ENCODE assay signal across 8 cellular contexts in the genomic region with DNA sequence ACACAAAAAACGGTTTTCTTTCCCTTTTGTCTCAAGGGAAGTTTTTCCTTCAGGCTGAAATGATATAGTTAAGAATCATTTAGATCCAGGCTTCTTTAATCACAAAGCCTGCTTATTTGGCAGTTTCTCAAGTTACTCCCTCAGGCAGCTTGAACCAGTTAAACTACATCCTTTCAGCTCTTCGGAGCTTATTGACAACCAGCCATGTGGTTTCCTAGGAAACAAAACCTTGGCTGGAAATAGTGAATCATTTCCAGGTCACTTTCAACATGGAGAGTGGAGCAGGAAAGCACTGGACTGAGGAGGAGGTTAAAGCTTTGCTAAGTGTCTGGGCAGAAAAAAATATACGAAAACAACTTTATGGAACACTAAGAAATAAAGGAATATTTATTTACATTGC. TPM values are rescaled to one million over a fixed set of nuclear protein-coding genes. Genes with fewer than 3 reads are reported as not detected.
DNase-seq lines count a peak whose midpoint lies in the region; ATAC-seq, FAIRE-seq and TF ChIP-seq lines count a peak whose summit lies in the region.

No MANE protein-coding gene starts in this region.

- H2AFZ ChIP-seq in endothelial cell of umbilical vein (ENCODE audit: low read depth, low read length): no peak overlapping the region

- intact Hi-C loops in endothelial cell of umbilical vein (cut with micrococcal nuclease): loop anchor here (1.0 kb wide), 5 partner anchors 23 to 461 kb away; partner anchors contain the start of genes AASDH, ARL9 and PAICS

- peak overlapping the region; percentile 58 for H3K4me3 Mint-ChIP-seq in mesothelial cell of epicardium

- no peak overlapping the region for H3K27ac ChIP-seq in SJCRH30
- H3K27ac ChIP-seq in endothelial cell of umbilical vein (ENCODE audit: insufficient read depth, low read depth, low read length): peak overlapping the region; percentile 97

- peak overlapping the region; percentile 94 for H3K9ac ChIP-seq in endothelial cell of umbilical vein (replicated peaks; ENCODE audit: extremely low read depth, insufficient read depth, low read length)

- DNase-seq in DMS53 (lab: John Stamatoyannopoulos, UW): peak; percentile 94
- peak; percentile 67 for DNase-seq in LoVo (ENCODE audit: low spot score)
- peak; percentile 55 to 82 for DNase-seq in SJCRH30
- DNase-seq in endothelial cell of umbilical vein (ENCODE audit: low read depth, low spot score): peak; percentile 99
- no peak for DNase-seq in mesothelial cell of epicardium (ENCODE audit: low spot score in 2 of 2, unreplicated experiment in 2 of 2)
- DNase-seq in urothelium cell line (ENCODE audit: low spot score): peak; percentile 57
- DNase-seq in GM10248 (ENCODE audit: extremely low spot score): no peak

- peaks cover 8% of the 10 kb centered on the region for H3K36me3 Mint-ChIP-seq in mesothelial cell of epicardium

- POLR2A ChIA-PET in endothelial cell of umbilical vein (lab: Charles Lee) (interaction anchor here (1.0 to 1.6 kb wide), 4 partner anchors 13 to 462 kb away, joined by 3 to 13 read pairs (median 4); partner anchors contain the start of genes AASDH, PAICS and PPAT), GM10248 (lab: Yijun Ruan, JAX) (interaction anchor here (1.0 kb wide), 1 partner anchor 23 kb away, joined by 3 read pairs; the partner anchor contains the start of gene AASDH)

- peak overlapping the region; percentile 99 for H3K4me2 ChIP-seq in endothelial cell of umbilical vein (ENCODE audit: insufficient read depth, low read length)

- TF ChIP-seq CTCF in endothelial cell of umbilical vein (IDR thresholded peaks at IDR 0.05; ENCODE audit: extremely low read depth in 1 of 2, insufficient read depth in 1 of 2, low read depth in 1 of 2, low read length in 2 of 2) (no peak), mesothelial cell of epicardium (IDR thresholded peaks at IDR 0.05; ENCODE audit: unreplicated experiment) (no peak), GM10248 (IDR thresholded peaks at IDR 0.05; ENCODE audit: control extremely low read depth, extremely low read depth, low read depth, missing control alignments) (no peak)

- H3K27ac Mint-ChIP-seq in mesothelial cell of epicardium: peak overlapping the region; percentile 97

- no peak for ATAC-seq in GM21825 (IDR thresholded peaks at IDR 0.05; ENCODE audit: unreplicated experiment)

- H4K20me1 ChIP-seq in endothelial cell of umbilical vein (replicated peaks; ENCODE audit: control insufficient read depth, extremely low read depth, insufficient read depth, low read length): no peaks in the 10 kb centered on the region

- FAIRE-seq in endothelial cell of umbilical vein (lab: Jason Lieb, UNC) (peak; percentile 91), urothelium cell line (lab: Jason Lieb, UNC) (no peak)

- dilution Hi-C loops in endothelial cell of umbilical vein (cut with MboI; ENCODE audit: extremely low pct_ligation_motif_present, low sequenced_read_pairs): no loop called here

- H3K9me3 Mint-ChIP-seq in mesothelial cell of epicardium: no peaks in the 10 kb centered on the region

- H3K4me3 ChIP-seq in SJCRH30: no peak overlapping the region; the same call in 1 of the 2 replicates
- H3K4me3 ChIP-seq in endothelial cell of umbilical vein (replicated peaks in 1 of 3; ENCODE audit: insufficient read depth in 1 of 3, low read depth in 1 of 3, low read length in 3 of 3): peak overlapping the region; percentile 20 to 76 (median 26)

- no peaks in the 10 kb centered on the region for H3K27me3 ChIP-seq in SJCRH30
- no peaks in the 10 kb centered on the region for H3K27me3 ChIP-seq in endothelial cell of umbilical vein (ENCODE audit: control insufficient read depth in 2 of 2, insufficient read depth in 2 of 2, low read length in 2 of 2)

- no TSS peak for BruUV-seq in endothelial cell of umbilical vein (replicated peaks; lab: Mats Ljungman, UMichigan)

- H3K27me3 Mint-ChIP-seq in mesothelial cell of epicardium (ENCODE audit: low read depth): no peaks in the 10 kb centered on the region

- no peaks in the 10 kb centered on the region for H3K9me1 ChIP-seq in endothelial cell of umbilical vein (replicated peaks; ENCODE audit: control insufficient read depth, extremely low read depth, insufficient read depth, low read length)

- CTCF ChIA-PET in endothelial cell of umbilical vein (lab: Charles Lee): interaction anchor here (0.7 to 2.8 kb wide), 10 partner anchors 11 to 462 kb away, joined by 3 to 22 read pairs (median 4); partner anchors contain the start of genes CEP135, PAICS and PPAT
- CTCF ChIA-PET in GM10248 (lab: Yijun Ruan, JAX): interaction anchor here (1.1 to 1.6 kb wide), 2 partner anchors 13 to 15 kb away, joined by 3 to 5 read pairs; no protein-coding TSS in a partner anchor

- peaks cover 47% of the 10 kb centered on the region for H3K4me1 Mint-ChIP-seq in mesothelial cell of epicardium

- TF ChIP-seq POLR2A in endothelial cell of umbilical vein (IDR thresholded peaks at IDR 0.05; ENCODE audit: low read depth, low read length): no peak

- peaks cover 58% of the 10 kb centered on the region for H3K79me2 ChIP-seq in endothelial cell of umbilical vein (ENCODE audit: control insufficient read depth, insufficient read depth, low read length)

- H3K4me1 ChIP-seq in SJCRH30 (peaks cover 17% of the 10 kb centered on the region), endothelial cell of umbilical vein (ENCODE audit: control insufficient read depth, extremely low read depth, insufficient read depth, low read length) (peaks cover 31% of the 10 kb centered on the region)

- H3K9me3 ChIP-seq in SJCRH30 (replicated peaks) (no peaks in the 10 kb centered on the region), endothelial cell of umbilical vein (replicated peaks; ENCODE audit: control insufficient read depth, insufficient read depth, low read length) (no peaks in the 10 kb centered on the region)

- H3K36me3 ChIP-seq in SJCRH30: peaks cover 7% of the 10 kb centered on the region
- no peaks in the 10 kb centered on the region for H3K36me3 ChIP-seq in endothelial cell of umbilical vein (ENCODE audit: control insufficient read depth in 2 of 2, extremely low read depth in 1 of 2, insufficient read depth in 2 of 2, low read length in 2 of 2)

TF ChIP-seq in endothelial cell of umbilical vein, 7 proteins besides CTCF, POLR2A, EP300 and RAD21 (continues in another document):
- no peak for TF ChIP-seq EZH2 (IDR thresholded peaks at IDR 0.05; ENCODE audit: borderline replicate concordance, low read depth, low read length, severe bottlenecking)
- peak; percentile 36 for TF ChIP-seq POLR2AphosphoS5 (IDR thresholded peaks at IDR 0.05; ENCODE audit: insufficient read depth, low read depth, low read length)
- no peak for TF ChIP-seq GATA2 (IDR thresholded peaks at IDR 0.05; ENCODE audit: insufficient read depth, insufficient read length, low read depth, low read length)

RNA-seq across cellular contexts. Expression of gene AASDH, which starts 23.0 kb away (rescaled TPM):
- total RNA-seq in SJCRH30 (2014; rRNA removed; shearing (Covaris generic)): 13.2 and 21.0 TPM in 2 replicates
- total RNA-seq in endothelial cell of umbilical vein (6.9 and 9.5 TPM in 2 replicates), mesothelial cell of epicardium (18.0 to 26.1 TPM (median 21.9 TPM) in 3 replicates)
- 4.2 and 4.5 TPM in 2 replicates for polyA plus RNA-seq in endothelial cell of umbilical vein
- polyA plus RNA-seq in endothelial cell of umbilical vein (2011; cell fraction: cytosol; rRNA removed): 3.9 and 4.3 TPM in 2 replicates
- 12.8 and 14.0 TPM in 2 replicates for polyA plus RNA-seq in endothelial cell of umbilical vein (2011; cell fraction: nucleus; rRNA removed)
- polyA plus RNA-seq in endothelial cell of umbilical vein (2012): 4.5 and 5.8 TPM in 2 replicates
- 14.3 and 15.9 TPM in 2 replicates for polyA minus RNA-seq in endothelial cell of umbilical vein
- 3.0 TPM for polyA minus RNA-seq in endothelial cell of umbilical vein (2011; cell fraction: cytosol; rRNA and poly(A)+ RNA removed)
- 16.1 and 23.1 TPM in 2 replicates for polyA minus RNA-seq in endothelial cell of umbilical vein (2011; cell fraction: nucleus; rRNA and poly(A)+ RNA removed)

RNA-seq across cellular contexts. Expression of gene PPAT, which starts 25.2 kb away (rescaled TPM):
- total RNA-seq in SJCRH30 (2014; rRNA removed; shearing (Covaris generic)): 93.5 and 97.1 TPM in 2 replicates
- total RNA-seq in endothelial cell of umbilical vein: 21.8 and 25.5 TPM in 2 replicates
- polyA plus RNA-seq in endothelial cell of umbilical vein: 3.4 and 4.3 TPM in 2 replicates
- polyA plus RNA-seq in endothelial cell of umbilical vein (2011; cell fraction: cytosol; rRNA removed): 5.2 and 6.4 TPM in 2 replicates
- polyA plus RNA-seq in endothelial cell of umbilical vein (2011; cell fraction: nucleus; rRNA removed): 8.0 and 11.1 TPM in 2 replicates
- polyA plus RNA-seq in endothelial cell of umbilical vein (2012): 13.1 and 15.2 TPM in 2 replicates
- 9.5 and 10.8 TPM in 2 replicates for polyA minus RNA-seq in endothelial cell of umbilical vein
- polyA minus RNA-seq in endothelial cell of umbilical vein (2011; cell fraction: cytosol; rRNA and poly(A)+ RNA removed): 11.2 TPM
- 6.8 and 10.0 TPM in 2 replicates for polyA minus RNA-seq in endothelial cell of umbilical vein (2011; cell fraction: nucleus; rRNA and poly(A)+ RNA removed)
- total RNA-seq in mesothelial cell of epicardium: 25.4 to 30.9 TPM (median 26.0 TPM) in 3 replicates

RNA-seq across cellular contexts. Expression of gene PAICS, which starts 25.8 kb away (rescaled TPM):
- total RNA-seq in SJCRH30 (2014; rRNA removed; shearing (Covaris generic)): 326 and 334 TPM in 2 replicates
- total RNA-seq in endothelial cell of umbilical vein: 124 and 135 TPM in 2 replicates
- polyA plus RNA-seq in endothelial cell of umbilical vein: 73.8 and 85.9 TPM in 2 replicates
- polyA plus RNA-seq in endothelial cell of umbilical vein (2011; cell fraction: cytosol; rRNA removed): 84.5 and 94.9 TPM in 2 replicates
- polyA plus RNA-seq in endothelial cell of umbilical vein (2011; cell fraction: nucleus; rRNA removed): 60.2 and 91.3 TPM in 2 replicates
- polyA plus RNA-seq in endothelial cell of umbilical vein (2012): 87.8 and 151 TPM in 2 replicates
- 55.9 and 64.9 TPM in 2 replicates for polyA minus RNA-seq in endothelial cell of umbilical vein
- 62.0 TPM for polyA minus RNA-seq in endothelial cell of umbilical vein (2011; cell fraction: cytosol; rRNA and poly(A)+ RNA removed)
- 43.0 and 52.0 TPM in 2 replicates for polyA minus RNA-seq in endothelial cell of umbilical vein (2011; cell fraction: nucleus; rRNA and poly(A)+ RNA removed)
- 110 to 121 TPM (median 113 TPM) in 3 replicates for total RNA-seq in mesothelial cell of epicardium

RNA-seq across cellular contexts. Expression of gene SRP72, which starts 57.2 kb away (rescaled TPM):
- 115 and 133 TPM in 2 replicates for total RNA-seq in SJCRH30 (2014; rRNA removed; shearing (Covaris generic))
- 132 and 145 TPM in 2 replicates for total RNA-seq in endothelial cell of umbilical vein
- polyA plus RNA-seq in endothelial cell of umbilical vein: 33.9 and 65.7 TPM in 2 replicates
- polyA plus RNA-seq in endothelial cell of umbilical vein (2011; cell fraction: cytosol; rRNA removed): 70.2 and 76.2 TPM in 2 replicates
- 74.0 and 96.3 TPM in 2 replicates for polyA plus RNA-seq in endothelial cell of umbilical vein (2011; cell fraction: nucleus; rRNA removed)
- polyA plus RNA-seq in endothelial cell of umbilical vein (2012): 98.0 and 129 TPM in 2 replicates
- polyA minus RNA-seq in endothelial cell of umbilical vein: 177 and 181 TPM in 2 replicates
- 72.0 TPM for polyA minus RNA-seq in endothelial cell of umbilical vein (2011; cell fraction: cytosol; rRNA and poly(A)+ RNA removed)
- polyA minus RNA-seq in endothelial cell of umbilical vein (2011; cell fraction: nucleus; rRNA and poly(A)+ RNA removed): 92.3 and 104 TPM in 2 replicates
- total RNA-seq in mesothelial cell of epicardium: 114 to 121 TPM (median 116 TPM) in 3 replicates

Comparison
In these comparisons a context has a peak if more than half of its experiments do, and no peak if none do; other contexts are left out.
1. DNase-seq: peak in DMS53 (single experiment), LoVo (single experiment), SJCRH30 (2 of 2), endothelial cell of umbilical vein (single experiment) and urothelium cell line (single experiment); none in mesothelial cell of epicardium (0 of 2) and GM10248 (single experiment).